Comparison of ENCODE assay signal across 28 cellular contexts in genomic region chr7:79157281-79157680, GRCh38.
"Had no signal": no experiment of that assay in that cellular context is flagged by ENCODE, and none has a peak within 500 bp of the region (broad histone marks: within the 10 kb centered on the region; RNA-seq: fewer than 3 reads in every experiment).

No MANE protein-coding gene starts in this region.

- H3K27me3 ChIP-seq: SJCRH30 had no signal

- DNase-seq: activated CD4-positive, alpha-beta memory T cell treated with anti-CD3 and anti-CD28 coated beads for 36 hours; activated CD4-positive, alpha-beta T cell treated with anti-CD3 and anti-CD28 coated beads for 4 hours; activated CD4-positive, alpha-beta T cell treated with anti-CD3 and anti-CD28 coated beads, Interleukin-2, amount 50 U/mL, for 1 hour; activated CD4-positive, CD25-positive, alpha-beta regulatory T cell treated with anti-CD3 and anti-CD28 coated beads, Interleukin-2, amount 50 U/mL, for 72 hours; activated CD8-positive, alpha-beta memory T cell treated with anti-CD3 and anti-CD28 coated beads, Interleukin-2, amount 50 U/mL, for 4 hours; activated effector memory CD4-positive, alpha-beta T cell treated with Interleukin-2 at 50 U/mL for 16 hours; activated naive CD4-positive, alpha-beta T cell treated with anti-CD3 and anti-CD28 coated beads, Interleukin-2, amount 10 ng/mL, durations not matched to agents 7 days and 5 days; activated naive CD8-positive, alpha-beta T cell treated with anti-CD3 and anti-CD28 coated beads, Interleukin-2, amount 50 U/mL, for 24 hours; activated T-cell treated with anti-CD3 and anti-CD28 coated beads for 4 hours; activated T-cell treated with anti-CD3 and anti-CD28 coated beads, Interleukin-2, amount 50 U/mL, for 4 hours; anterior cingulate cortex; central memory CD4-positive, alpha-beta T cell; NCI-H1105; NCI-H1417 treated with DMSO at 0.1 percent for 48 hours; NCI-H1694; NCI-H1930; NCI-H2081 treated with DMSO at 0.1 percent for 48 hours; NCI-H345; NCI-H524 treated with DMSO at 0.1 percent for 48 hours; SHP77; SJCRH30 had no signal

- H3K27ac Mint-ChIP-seq: activated CD4-positive, alpha-beta memory T cell treated with anti-CD3 and anti-CD28 coated beads for 36 hours; activated naive CD4-positive, alpha-beta T cell treated with anti-CD3 and anti-CD28 coated beads, Interleukin-2, amount 10 ng/mL, durations not matched to agents 7 days and 5 days; activated naive CD8-positive, alpha-beta T cell; activated naive CD8-positive, alpha-beta T cell treated with anti-CD3 and anti-CD28 coated beads, Interleukin-2, amount 50 U/mL, for 24 hours; brain; WTC11 had no signal

- ATAC-seq: activated naive CD8-positive, alpha-beta T cell treated with anti-CD3 and anti-CD28 coated beads, Interleukin-2, amount 50 U/mL, for 24 hours; activated T-cell treated with anti-CD3 and anti-CD28 coated beads, Interleukin-2, amount 50 U/mL, for 4 hours; K562; Panc1; WTC11 had no signal

- H3K27me3 Mint-ChIP-seq: activated CD4-positive, alpha-beta memory T cell treated with anti-CD3 and anti-CD28 coated beads for 36 hours; activated naive CD4-positive, alpha-beta T cell treated with anti-CD3 and anti-CD28 coated beads, Interleukin-2, amount 10 ng/mL, durations not matched to agents 7 days and 5 days; activated naive CD8-positive, alpha-beta T cell; activated naive CD8-positive, alpha-beta T cell treated with anti-CD3 and anti-CD28 coated beads, Interleukin-2, amount 50 U/mL, for 24 hours; brain had no signal

- H3K36me3 ChIP-seq: SJCRH30 had no signal

- H3K27ac ChIP-seq: SJCRH30, SK-N-MC had no signal

- H3K4me1 Mint-ChIP-seq: activated naive CD4-positive, alpha-beta T cell treated with anti-CD3 and anti-CD28 coated beads, Interleukin-2, amount 10 ng/mL, durations not matched to agents 7 days and 5 days; activated naive CD8-positive, alpha-beta T cell treated with anti-CD3 and anti-CD28 coated beads, Interleukin-2, amount 50 U/mL, for 24 hours; brain; WTC11 had no signal

- H3K4me3 ChIP-seq: K562, SJCRH30, SK-N-MC had no signal

- H3K4me3 Mint-ChIP-seq: activated CD4-positive, alpha-beta memory T cell treated with anti-CD3 and anti-CD28 coated beads for 36 hours; activated naive CD4-positive, alpha-beta T cell treated with anti-CD3 and anti-CD28 coated beads, Interleukin-2, amount 10 ng/mL, durations not matched to agents 7 days and 5 days; activated naive CD8-positive, alpha-beta T cell; activated naive CD8-positive, alpha-beta T cell treated with anti-CD3 and anti-CD28 coated beads, Interleukin-2, amount 50 U/mL, for 24 hours; activated T-cell treated with anti-CD3 and anti-CD28 coated beads, Interleukin-2, amount 50 U/mL, for 4 hours; brain; WTC11 had no signal

- FAIRE-seq: K562, TTC549 had no signal

- H3K36me3 Mint-ChIP-seq: activated CD4-positive, alpha-beta memory T cell treated with anti-CD3 and anti-CD28 coated beads for 36 hours; activated naive CD4-positive, alpha-beta T cell treated with anti-CD3 and anti-CD28 coated beads, Interleukin-2, amount 10 ng/mL, durations not matched to agents 7 days and 5 days; activated naive CD8-positive, alpha-beta T cell had no signal

- H3K4me1 ChIP-seq: SJCRH30 had no signal
